In the genomic region with DNA sequence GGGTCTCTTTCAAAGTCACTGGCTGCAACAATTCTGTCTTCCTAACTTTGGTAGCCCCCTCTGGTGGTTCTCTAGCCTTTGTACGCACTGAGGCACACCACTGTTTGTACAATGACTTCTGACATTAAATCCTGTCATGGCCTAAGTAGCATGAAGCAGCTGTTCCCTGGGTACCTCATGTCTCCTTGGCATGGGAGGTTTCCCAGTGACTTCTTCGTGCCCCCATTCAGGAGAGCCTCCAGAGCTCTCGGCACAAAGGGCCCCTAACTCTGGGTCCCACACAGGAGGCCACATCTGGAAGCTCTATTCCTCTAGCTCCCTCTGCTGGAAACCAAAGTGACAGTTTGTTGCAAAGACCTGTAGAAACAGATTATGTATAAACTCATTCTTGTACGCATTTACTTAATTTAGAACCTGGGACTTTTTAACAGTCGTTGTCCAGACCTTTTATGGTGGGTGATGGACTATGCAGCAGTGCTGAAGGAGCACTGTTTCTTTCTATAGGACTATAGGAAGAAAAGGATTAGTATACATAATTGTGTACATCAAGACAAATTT, we compare ENCODE assay signal across 8 cellular contexts. TPM values are rescaled to one million over a fixed set of nuclear protein-coding genes. Genes with fewer than 3 reads are reported as not detected.
DNase-seq lines count a peak whose midpoint lies in the region; ATAC-seq and TF ChIP-seq lines count a peak whose summit lies in the region.

No MANE protein-coding gene starts in this region.

- H3K27ac ChIP-seq in CD4-positive, alpha-beta T cell (ENCODE audit: low read depth, low read length), result no peak overlapping the region
- H3K27ac ChIP-seq in stomach, result no peak overlapping the region

- H3K4me3 ChIP-seq in stomach, result no peak overlapping the region

- peak; percentile 80 for TF ChIP-seq CTCF in CD4-positive, alpha-beta T cell (IDR thresholded peaks at IDR 0.05)
- TF ChIP-seq CTCF in chondrocyte (IDR thresholded peaks at IDR 0.05), result peak; percentile 94
- TF ChIP-seq CTCF in stomach (IDR thresholded peaks at IDR 0.05), result peak in 5 of 7 experiments; percentile 14 to 52 (median 37)

- no peak overlapping the region for H3K4me3 Mint-ChIP-seq in CD4-positive, alpha-beta T cell
- H3K4me3 Mint-ChIP-seq in T-cell, result no peak overlapping the region
- H3K4me3 Mint-ChIP-seq in chondrocyte (ENCODE audit: unreplicated experiment), result no peak overlapping the region

- no peak for TF ChIP-seq POLR2A in stomach (IDR thresholded peaks at IDR 0.05)

- H3K36me3 ChIP-seq in stomach, result peaks cover 0 to 64% (median 54%) of the 10 kb centered on the region in 4 donors

- no peaks in the 10 kb centered on the region for H3K9me3 Mint-ChIP-seq in CD4-positive, alpha-beta T cell
- H3K9me3 Mint-ChIP-seq in T-cell (no peaks in the 10 kb centered on the region), chondrocyte (ENCODE audit: low read depth) (no peaks in the 10 kb centered on the region)

- H3K4me1 ChIP-seq in stomach, result peaks cover 0 to 10% (median 3%) of the 10 kb centered on the region in 4 donors

- no peak overlapping the region for H3K27ac Mint-ChIP-seq in CD4-positive, alpha-beta T cell
- no peak overlapping the region for H3K27ac Mint-ChIP-seq in T-cell
- H3K27ac Mint-ChIP-seq in chondrocyte (ENCODE audit: unreplicated experiment), result peak overlapping the region; percentile 61

- peak in 6 of 10 experiments; percentile 3 to 26 (median 18) for DNase-seq in CD4-positive, alpha-beta T cell
- DNase-seq in NCI-H146 treated with DMSO at 0.1 percent for 48 hours (lab: John Stamatoyannopoulos, UW; ENCODE audit: unreplicated experiment) (peak; percentile 24), T-cell (peak in 30 of 34 experiments; percentile 1 to 53 (median 20)), chondrocyte (ENCODE audit: low spot score) (no peak), left colon (peak in 1 of 2 donors; percentile 16), stomach (no peak)

- H3K27me3 Mint-ChIP-seq in CD4-positive, alpha-beta T cell, result no peaks in the 10 kb centered on the region
- H3K27me3 Mint-ChIP-seq in T-cell (no peaks in the 10 kb centered on the region), chondrocyte (ENCODE audit: low read depth) (no peaks in the 10 kb centered on the region)

- H3K9me3 ChIP-seq in CD4-positive, alpha-beta T cell (ENCODE audit: control insufficient read depth, low read length), result no peaks in the 10 kb centered on the region
- H3K9me3 ChIP-seq in stomach, result no peaks in the 10 kb centered on the region

- ATAC-seq in CD4-positive, alpha-beta T cell (ENCODE audit: poor library complexity), result peak; percentile 87
- ATAC-seq in GM18907 (IDR thresholded peaks at IDR 0.05; ENCODE audit: unreplicated experiment) (peak; percentile 94), HG03045 (IDR thresholded peaks at IDR 0.05; ENCODE audit: unreplicated experiment) (peak; percentile 81), T-cell (replicated peaks in 1 of 4) (peak; percentile 82 to 87 (median 84)), left colon (peak; percentile 68)

- peaks cover 48% of the 10 kb centered on the region for H3K36me3 Mint-ChIP-seq in CD4-positive, alpha-beta T cell (ENCODE audit: low read depth)
- H3K36me3 Mint-ChIP-seq in T-cell (peaks cover 38% of the 10 kb centered on the region), chondrocyte (ENCODE audit: low read depth) (peaks cover 5% of the 10 kb centered on the region)

- POLR2A ChIA-PET in CD4-positive, alpha-beta T cell (lab: Charles Lee), result interaction anchor here (1.1 to 1.4 kb wide), 5 partner anchors 13 to 504 kb away, joined by 3 to 4 read pairs (median 4); partner anchors contain the start of genes RNF2 and SWT1
- POLR2A ChIA-PET in T-cell (lab: Charles Lee), result interaction anchor here (0.6 to 1.1 kb wide), 5 partner anchors 12 to 1150 kb away, joined by 3 to 7 read pairs (median 3); no protein-coding TSS in a partner anchor

- CTCF ChIA-PET in CD4-positive, alpha-beta T cell (lab: Charles Lee), result interaction anchor here (0.9 to 2.2 kb wide), 8 partner anchors 9 to 365 kb away, joined by 3 to 18 read pairs (median 4); partner anchors contain the start of gene SWT1
- CTCF ChIA-PET in T-cell (lab: Charles Lee), result interaction anchor here (0.6 to 2.9 kb wide), 29 partner anchors 9 to 1762 kb away, joined by 3 to 28 read pairs (median 3); partner anchors contain the start of genes SWT1 (in 1 of the 2) and TRMT1L (in 1 of the 2)

- intact Hi-C loops in CD4-positive, alpha-beta T cell (cut with DNase I, micrococcal nuclease), result loop anchor here (1.0 to 2.0 kb wide), 2 partner anchors 364 to 365 kb away; no protein-coding TSS in a partner anchor
- intact Hi-C loops in left colon (cut with DNase I, micrococcal nuclease) (loop anchor here in 1 of 2 donors (10.0 kb wide), 1 partner anchor 176 kb away; no protein-coding TSS in a partner anchor), stomach (cut with DNase I; ENCODE audit: low total_unique reads) (no loop called here)

- TF ChIP-seq EP300 in stomach (IDR thresholded peaks at IDR 0.05), result no peak

- H3K27me3 ChIP-seq in CD4-positive, alpha-beta T cell (ENCODE audit: control insufficient read depth, insufficient read depth, low read length), result no peaks in the 10 kb centered on the region
- H3K27me3 ChIP-seq in stomach, result no peaks in the 10 kb centered on the region

- whole genome bisulfite sequencing in stomach, 5 donors, result 16 to 33% (median 24%) methylated on average over 5 of the region's 5 CpGs

- H3K4me1 Mint-ChIP-seq in CD4-positive, alpha-beta T cell (ENCODE audit: low read depth), result peaks cover 10% of the 10 kb centered on the region
- peaks cover 4 to 7% (median 5%) of the 10 kb centered on the region in 3 donors for H3K4me1 Mint-ChIP-seq in T-cell
- H3K4me1 Mint-ChIP-seq in chondrocyte (ENCODE audit: low read depth), result no peaks in the 10 kb centered on the region

RNA-seq across cellular contexts. Expression of gene SWT1, which starts 13.4 kb away (rescaled TPM):
- 1 to 10 TPM; 4.1 to 5.3 TPM for total RNA-seq in CD4-positive, alpha-beta T cell
- total RNA-seq in T-cell (1 to 10 TPM; 6.4 to 9.8 (median 8.5) TPM), chondrocyte (2.7 to 3.5 TPM (median 3.3 TPM) in 3 replicates), left colon (1 to 10 TPM; 4.1 to 6.7 TPM), stomach (10 to 100 TPM in 3 of 5 donors, 1 to 10 TPM in 2; 6.5 to 35.6 (median 10.3) TPM)
- 1 to 10 TPM; 2.4 to 3.7 (median 3.0) TPM for polyA plus RNA-seq in stomach

RNA-seq across cellular contexts. Expression of gene TRMT1L, which starts 13.6 kb away (rescaled TPM):
- 1 to 10 TPM; 2.8 to 4.7 TPM for total RNA-seq in CD4-positive, alpha-beta T cell
- total RNA-seq in T-cell (10 to 100 TPM in 4 of 5 donors, 1 to 10 TPM in 1; 6.2 to 23.4 (median 22.1) TPM), chondrocyte (10.9 to 21.0 TPM (median 12.6 TPM) in 3 replicates), left colon (10 to 100 TPM; 13.9 to 16.2 TPM), stomach (10 to 100 TPM in 2 of 5 donors, 1 to 10 TPM in 3; 4.5 to 25.2 (median 9.1) TPM)
- 1 to 10 TPM; 4.5 to 6.0 (median 5.7) TPM for polyA plus RNA-seq in stomach

Comparison
In these comparisons a context has a peak if more than half of its experiments do, and no peak if none do; other contexts are left out.
1. DNase-seq: peak in CD4-positive, alpha-beta T cell (6 of 10), NCI-H146 treated with DMSO at 0.1 percent for 48 hours (single experiment) and T-cell (30 of 34); none in chondrocyte (single experiment) and stomach (single experiment).
2. CTCF ChIP-seq: peak in every context shown above with its lines; median percentile 94 in chondrocyte; 80 in CD4-positive, alpha-beta T cell; 37 in stomach.
3. Peak in every context shown above with its lines, with median percentiles within 50 percentile points of each other: ATAC-seq.